In the genomic region with DNA sequence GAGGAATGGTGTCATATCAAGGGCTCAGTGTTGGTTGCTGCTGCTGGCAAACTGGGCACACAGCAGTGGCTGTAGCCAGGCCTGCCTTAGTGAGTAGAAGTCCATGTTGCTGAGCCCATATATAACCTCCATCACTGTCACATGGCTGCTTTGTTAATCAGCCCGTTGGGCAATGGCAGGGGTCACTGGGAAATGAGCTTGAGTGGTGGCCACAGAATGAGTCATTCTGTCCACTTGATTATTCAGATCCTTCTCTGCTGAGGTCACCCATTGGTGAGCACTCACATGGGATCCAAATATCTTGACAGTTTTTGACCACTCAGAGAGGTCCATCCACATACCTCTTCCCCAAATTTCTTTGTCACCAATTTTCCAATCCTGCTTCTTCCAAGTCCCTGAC, we compare ENCODE assay signal across 18 cellular contexts.
DNase-seq lines count a peak whose midpoint lies in the region; FAIRE-seq and TF ChIP-seq lines count a peak whose summit lies in the region.
"Had no signal": no experiment of that assay in that cellular context is flagged by ENCODE, and none has a peak within 500 bp of the region (broad histone marks: within the 10 kb centered on the region; RNA-seq: fewer than 3 reads in every experiment).

No MANE protein-coding gene starts in this region.

- H2BK15ac ChIP-seq in mesenchymal stem cell (ENCODE audit: low read depth, poor library complexity, severe bottlenecking), result no peak overlapping the region

- H3K4me1 ChIP-seq in astrocyte (ENCODE audit: insufficient read depth, low read length) (peaks cover 5% of the 10 kb centered on the region), mesenchymal stem cell (ENCODE audit: control insufficient read depth, insufficient read depth, low read depth, low read length) (peaks cover 2% of the 10 kb centered on the region)
- H3K4me1 ChIP-seq: BLaER1 treated with 17β-estradiol and CSF1 and Interleukin-3, amounts not matched to agents 10 nM and 100 nM had no signal

- peaks cover 7% of the 10 kb centered on the region for H3K4me1 Mint-ChIP-seq in astrocyte (ENCODE audit: low read depth, unreplicated experiment)
- H3K4me1 Mint-ChIP-seq: CD8-positive, alpha-beta memory T cell; H9 had no signal

- no peak for FAIRE-seq in astrocyte (lab: Jason Lieb, UNC)

- no peak for TF ChIP-seq CTCF in astrocyte (IDR thresholded peaks at IDR 0.05; ENCODE audit: insufficient read depth, low read depth, low read length)

- H3K9me3 Mint-ChIP-seq in astrocyte (ENCODE audit: unreplicated experiment), result peaks cover 3% of the 10 kb centered on the region

- H3K27ac Mint-ChIP-seq in astrocyte (ENCODE audit: unreplicated experiment), result no peak overlapping the region
- H3K27ac Mint-ChIP-seq: CD8-positive, alpha-beta memory T cell; H9 had no signal

- H3K4me3 Mint-ChIP-seq in astrocyte (ENCODE audit: unreplicated experiment), result no peak overlapping the region
- H3K4me3 Mint-ChIP-seq: CD8-positive, alpha-beta memory T cell; H9 had no signal

- H2BK12ac ChIP-seq in mesenchymal stem cell (ENCODE audit: low read length in 2 of 2), result no peak overlapping the region

- H2AK5ac ChIP-seq in mesenchymal stem cell (ENCODE audit: low read length, severe bottlenecking), result no peak overlapping the region

- no peaks in the 10 kb centered on the region for H3K9me3 ChIP-seq in astrocyte (ENCODE audit: insufficient read depth, low read depth, low read length)
- peaks cover 5% of the 10 kb centered on the region for H3K9me3 ChIP-seq in mesenchymal stem cell (ENCODE audit: control insufficient read depth, low read length)
- H3K9me3 ChIP-seq: BLaER1 treated with 17β-estradiol and CSF1 and Interleukin-3, amounts not matched to agents 10 nM and 100 nM had no signal

- H3K23ac ChIP-seq in mesenchymal stem cell (ENCODE audit: low read length in 2 of 2), result no peak overlapping the region

- H3K4me2 ChIP-seq in astrocyte (ENCODE audit: low read length), result no peak overlapping the region
- H3K4me2 ChIP-seq in mesenchymal stem cell (ENCODE audit: low read length, poor library complexity, severe bottlenecking), result no peak overlapping the region
- H3K4me2 ChIP-seq: BLaER1 treated with 17β-estradiol and CSF1 and Interleukin-3, amounts not matched to agents 10 nM and 100 nM had no signal

- H3K9ac ChIP-seq in astrocyte (ENCODE audit: low read length), result no peak overlapping the region
- no peak overlapping the region for H3K9ac ChIP-seq in mesenchymal stem cell (ENCODE audit: low read length)
- H3K9ac ChIP-seq: BLaER1 treated with 17β-estradiol and CSF1 and Interleukin-3, amounts not matched to agents 10 nM and 100 nM had no signal

- H3K27ac ChIP-seq in astrocyte (ENCODE audit: low read depth, low read length), result no peak overlapping the region
- H3K27ac ChIP-seq in mesenchymal stem cell (ENCODE audit: low read length, poor library complexity, severe bottlenecking), result no peak overlapping the region
- H3K27ac ChIP-seq: BLaER1 treated with 17β-estradiol and CSF1 and Interleukin-3, amounts not matched to agents 10 nM and 100 nM had no signal

- no peaks in the 10 kb centered on the region for H3K36me3 ChIP-seq in astrocyte (ENCODE audit: insufficient read depth, low read length)
- no peaks in the 10 kb centered on the region for H3K36me3 ChIP-seq in mesenchymal stem cell (ENCODE audit: control insufficient read depth in 1 of 2, insufficient read depth in 2 of 2, low read depth in 1 of 2, low read length in 2 of 2)
- H3K36me3 ChIP-seq: BLaER1 treated with 17β-estradiol and CSF1 and Interleukin-3, amounts not matched to agents 10 nM and 100 nM had no signal

- no peak overlapping the region for H3K4ac ChIP-seq in mesenchymal stem cell (ENCODE audit: low read depth in 1 of 2, low read length in 2 of 2)

- DNase-seq in H4 (ENCODE audit: low spot score) (peak; percentile 28), M059J (ENCODE audit: low read depth) (peak; percentile 84), astrocyte (ENCODE audit: low read depth) (peak; percentile 0), mesenchymal stem cell (peak; percentile 67)
- no peak for DNase-seq in activated naive CD4-positive, alpha-beta T cell treated with anti-CD3 and anti-CD28 coated beads, Interleukin-2, amount 50 U/mL, for 16 hours
- DNase-seq in activated CD4-positive, alpha-beta T cell treated with anti-CD3 and anti-CD28 coated beads, Interleukin-2, amount 50 U/mL, for 1 hour, result no peak
- DNase-seq in stimulated activated CD4-positive, alpha-beta T cell treated with anti-CD3 and anti-CD28 coated beads, Interleukin-2, amount 100 ng/mL, for 48 hours, result no peak
- DNase-seq: CD8-positive, alpha-beta memory T cell; DMS79 treated with DMSO at 0.1 percent for 48 hours; H9; KBM-7; NCI-H1417; NCI-H187; NCI-H2107; NCI-H2227 treated with DMSO at 0.1 percent for 48 hours; NCI-H524; NCI-H82 had no signal

- no peaks in the 10 kb centered on the region for H3K79me2 ChIP-seq in astrocyte (ENCODE audit: insufficient read depth, low read length)

- H3K27me3 ChIP-seq in astrocyte (ENCODE audit: insufficient read depth, low read length) (no peaks in the 10 kb centered on the region), mesenchymal stem cell (ENCODE audit: control insufficient read depth in 1 of 2, insufficient read depth in 1 of 2, low read length in 2 of 2) (no peaks in the 10 kb centered on the region)
- H3K27me3 ChIP-seq: BLaER1 treated with 17β-estradiol and CSF1 and Interleukin-3, amounts not matched to agents 10 nM and 100 nM had no signal

- no peaks in the 10 kb centered on the region for H4K20me1 ChIP-seq in astrocyte (ENCODE audit: insufficient read depth, low read length)
- H4K20me1 ChIP-seq: BLaER1 treated with 17β-estradiol and CSF1 and Interleukin-3, amounts not matched to agents 10 nM and 100 nM had no signal

- no peak overlapping the region for H4K8ac ChIP-seq in mesenchymal stem cell (ENCODE audit: low read length)

- no peak overlapping the region for H3K14ac ChIP-seq in mesenchymal stem cell (ENCODE audit: low read length in 2 of 2)

- WGBS in mesenchymal stem cell, result 17% methylated on average over 1 of the region's 1 CpG

- H3K27me3 Mint-ChIP-seq in astrocyte (ENCODE audit: low read depth, unreplicated experiment), result no peaks in the 10 kb centered on the region
- H3K27me3 Mint-ChIP-seq: CD8-positive, alpha-beta memory T cell had no signal

- H2AFZ ChIP-seq in astrocyte (ENCODE audit: low read depth, low read length) (no peak overlapping the region), mesenchymal stem cell (ENCODE audit: low read depth, low read length) (no peak overlapping the region)

- H3K36me3 Mint-ChIP-seq in astrocyte (ENCODE audit: low read depth, unreplicated experiment), result no peaks in the 10 kb centered on the region
- H3K36me3 Mint-ChIP-seq: CD8-positive, alpha-beta memory T cell had no signal

- no peak overlapping the region for H2BK120ac ChIP-seq in mesenchymal stem cell (ENCODE audit: low read depth, low read length)

- no peak overlapping the region for H2BK5ac ChIP-seq in mesenchymal stem cell (ENCODE audit: low read depth, low read length, poor library complexity, severe bottlenecking)

- peak overlapping the region in 1 of 2 experiments; percentile 59 for H3K18ac ChIP-seq in mesenchymal stem cell (ENCODE audit: low read depth in 1 of 2, low read length in 2 of 2)

- no peaks in the 10 kb centered on the region for H3K79me1 ChIP-seq in mesenchymal stem cell (replicated peaks; ENCODE audit: low read length, poor library complexity, severe bottlenecking)

- no peak overlapping the region for H4K91ac ChIP-seq in mesenchymal stem cell (ENCODE audit: low read length)

- no peak overlapping the region for H3K4me3 ChIP-seq in astrocyte (ENCODE audit: insufficient read depth, low read depth, low read length)
- no peak overlapping the region for H3K4me3 ChIP-seq in mesenchymal stem cell (ENCODE audit: insufficient read depth in 1 of 2, low read depth in 1 of 2, low read length in 2 of 2)
- H3K4me3 ChIP-seq: BLaER1 treated with 17β-estradiol and CSF1 and Interleukin-3, amounts not matched to agents 10 nM and 100 nM had no signal

Comparison
In these comparisons a context has a peak if more than half of its experiments do, and no peak if none do; other contexts are left out.
1. DNase-seq: peak in H4 (single experiment), M059J (single experiment), astrocyte (single experiment) and mesenchymal stem cell (single experiment); none in activated naive CD4-positive, alpha-beta T cell treated with anti-CD3 and anti-CD28 coated beads, Interleukin-2, amount 50 U/mL, for 16 hours (single experiment), activated CD4-positive, alpha-beta T cell treated with anti-CD3 and anti-CD28 coated beads, Interleukin-2, amount 50 U/mL, for 1 hour (single experiment) and stimulated activated CD4-positive, alpha-beta T cell treated with anti-CD3 and anti-CD28 coated beads, Interleukin-2, amount 100 ng/mL, for 48 hours (0 of 2).